In the genomic region with DNA sequence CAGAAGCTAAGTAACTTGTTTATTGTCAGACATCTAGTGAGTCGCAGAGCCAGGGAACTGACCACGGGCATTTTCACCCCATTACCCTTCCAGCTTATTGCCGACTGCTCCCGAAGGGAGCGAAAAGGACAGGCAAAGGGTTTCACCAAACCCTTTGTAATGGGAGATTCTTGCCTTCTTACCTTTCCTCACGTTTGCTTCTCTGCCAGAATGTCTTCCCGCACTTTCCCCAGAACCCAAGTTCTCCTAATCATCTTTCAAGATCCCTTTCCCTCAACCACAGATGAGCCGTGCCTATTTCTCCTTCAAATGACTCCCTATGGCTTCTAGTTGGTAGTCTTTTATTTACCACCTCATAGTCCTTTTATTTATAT, we compare ENCODE assay signal across 8 cellular contexts. TPM values are rescaled to one million over a fixed set of nuclear protein-coding genes. Genes with fewer than 3 reads are reported as not detected.
A peak's percentile ranks its signal among the peaks of the same experiment; 100 is the strongest.
DNase-seq lines count a peak whose midpoint lies in the region; ATAC-seq, FAIRE-seq and TF ChIP-seq lines count a peak whose summit lies in the region.

No MANE protein-coding gene starts in this region.

- peaks cover 2 to 8% (median 5%) of the 10 kb centered on the region in 4 donors for H3K36me3 ChIP-seq in right lobe of liver

- H3K27ac ChIP-seq in A549 = peak overlapping the region; percentile 98 to 100
- peak overlapping the region; percentile 52 to 81 (median 63) for H3K27ac ChIP-seq in right lobe of liver

- TF ChIP-seq EP300 in A549 (IDR thresholded peaks at IDR 0.05) = no peak

- no peak for FAIRE-seq in A549 (lab: Jason Lieb, UNC)

- H3K9me3 ChIP-seq in A549 = no peaks in the 10 kb centered on the region
- H3K9me3 ChIP-seq in right lobe of liver = no peaks in the 10 kb centered on the region

- TF ChIP-seq POLR2A in A549 (IDR thresholded peaks at IDR 0.05; ENCODE audit: low read length) (no peak), right lobe of liver (IDR thresholded peaks at IDR 0.05) (no peak)

- peaks cover 8% of the 10 kb centered on the region for H3K27me3 Mint-ChIP-seq in HFFc6 (ENCODE audit: insufficient read depth)
- H3K27me3 Mint-ChIP-seq in type B pancreatic cell = no peaks in the 10 kb centered on the region

- peak overlapping the region; percentile 88 for H3K4me2 ChIP-seq in A549

- H3K36me3 Mint-ChIP-seq in HFFc6 (ENCODE audit: low read depth) (peaks cover 50% of the 10 kb centered on the region), type B pancreatic cell (peaks cover 16% of the 10 kb centered on the region)

- CTCF ChIA-PET in A549 (lab: Yijun Ruan, JAX) = interaction anchor here (1.3 kb wide), 1 partner anchor 78 kb away, joined by 4 read pairs; no protein-coding TSS in a partner anchor

- intact Hi-C loops in right lobe of liver (cut with DNase I) = no loop called here

- no peak for DNase-seq in A549 (ENCODE audit: low read depth in 1 of 2, low spot score in 1 of 2)
- no peak for DNase-seq in HFFc6
- peak; percentile 25 for DNase-seq in astrocyte of the hippocampus (ENCODE audit: low read depth, low spot score)
- DNase-seq in right lobe of liver = no peak
- no peak for DNase-seq in type B pancreatic cell (ENCODE audit: extremely low spot score, unreplicated experiment)
- no peak for DNase-seq in NCI-H187 (lab: John Stamatoyannopoulos, UW)
- no peak for DNase-seq in NCI-H774 (lab: John Stamatoyannopoulos, UW)

- ATAC-seq in A549 (0 out of 6 replicates have a peak, but pooled peaks of 1 of the 2 experiments have one; percentile 5), right lobe of liver (peak in 1 of 4 donors; percentile 4), GM18520 (IDR thresholded peaks at IDR 0.05; ENCODE audit: unreplicated experiment) (no peak)

- H3K4me3 ChIP-seq in A549 (peak overlapping the region; percentile 98), right lobe of liver (peak overlapping the region; percentile 90 to 94 (median 93))

- no peak for TF ChIP-seq RAD21 in A549 (conservative IDR thresholded peaks at IDR 0.05 in 1 of 2, IDR thresholded peaks at IDR 0.05 in 1 of 2)

- no peak for TF ChIP-seq CTCF in A549 (IDR thresholded peaks at IDR 0.05)
- TF ChIP-seq CTCF in HFFc6 (IDR thresholded peaks at IDR 0.05) = no peak
- no peak for TF ChIP-seq CTCF in right lobe of liver (IDR thresholded peaks at IDR 0.05)
- TF ChIP-seq CTCF in type B pancreatic cell (conservative IDR thresholded peaks at IDR 0.05) = no peak

- H3K4me1 ChIP-seq in A549 (peaks cover 27% of the 10 kb centered on the region; the same call in 2 of the 3 replicates), right lobe of liver (peaks cover 0 to 26% (median 6%) of the 10 kb centered on the region in 4 donors)

- H3K4me3 Mint-ChIP-seq in HFFc6 = peak overlapping the region; percentile 100
- H3K4me3 Mint-ChIP-seq in type B pancreatic cell = peak overlapping the region; percentile 99

- POLR2A ChIA-PET in A549 (lab: Yijun Ruan, JAX) = interaction anchor here (0.9 to 3.7 kb wide), 6 partner anchors 32 to 511 kb away, joined by 3 to 33 read pairs (median 6); a partner anchor contains a TSS

- WGBS in A549 (ENCODE audit: missing lambda C conversion rate) = 1% methylated on average over 8 of the region's 8 CpGs
- 0% methylated on average over 8 of the region's 8 CpGs for WGBS in right lobe of liver (ENCODE audit: insufficient coverage, low coverage, low lambda C conversion rate, missing lambda C conversion rate)

- peaks cover 5% of the 10 kb centered on the region for H3K9me3 Mint-ChIP-seq in HFFc6
- no peaks in the 10 kb centered on the region for H3K9me3 Mint-ChIP-seq in type B pancreatic cell

- H3K27me3 ChIP-seq in right lobe of liver = no peaks in the 10 kb centered on the region

- H3K27ac Mint-ChIP-seq in HFFc6 (peak overlapping the region; percentile 100), type B pancreatic cell (peak overlapping the region; percentile 100)

- peaks cover 37% of the 10 kb centered on the region for H3K4me1 Mint-ChIP-seq in HFFc6 (ENCODE audit: low read depth)
- H3K4me1 Mint-ChIP-seq in type B pancreatic cell (ENCODE audit: unreplicated experiment) = peaks cover 32% of the 10 kb centered on the region

TF ChIP-seq in A549, 52 proteins besides CTCF, POLR2A, EP300 and RAD21:
- no peak for TF ChIP-seq RFX5 (IDR thresholded peaks at IDR 0.05)
- TF ChIP-seq JUNB (IDR thresholded peaks at IDR 0.05) = no peak
- TF ChIP-seq SREBF2 (IDR thresholded peaks at IDR 0.05) = no peak

RNA-seq across cellular contexts. Expression of a gene that starts 0.5 kb away (rescaled TPM):
- polyA plus RNA-seq in A549 (2011; rRNA removed) (114 and 135 TPM in 2 replicates), A549 (2017; fragmentation: RNase III; extraction: RNeasy Plus Mini Kit Qiagen cat#74134 plus additional on column Dnase treatment) (70.1 to 73.3 TPM (median 71.6 TPM) in 3 replicates)
- polyA plus RNA-seq in A549 (2012; cell fraction: cytosol; rRNA removed) = 23.0 and 24.2 TPM in 2 replicates
- 19.9 and 39.4 TPM in 2 replicates for polyA plus RNA-seq in A549 (2012; cell fraction: nucleus; rRNA removed)
- polyA minus RNA-seq in A549 (2011; rRNA and poly(A)+ RNA removed) = 79.9 and 97.2 TPM in 2 replicates
- total RNA-seq in HFFc6 (2021; fragmentation: NEBNext Ultra II Directional; extraction: Animal tissue kit (Norgen Biotek cat#: 25700)) = 100 to 1,000 TPM; 152 to 180 (median 166) TPM
- total RNA-seq in right lobe of liver (10 to 100 TPM; 41.3 to 54.8 (median 46.6) TPM), type B pancreatic cell (ENCODE audit: low replicate concordance) (87.3 and 108 TPM in 2 replicates)

RNA-seq across cellular contexts. Expression of a gene that starts 30.8 kb away (rescaled TPM):
- polyA plus RNA-seq in A549 (2011; rRNA removed) (185 and 227 TPM in 2 replicates), A549 (2017; fragmentation: RNase III; extraction: RNeasy Plus Mini Kit Qiagen cat#74134 plus additional on column Dnase treatment) (154 to 167 TPM (median 156 TPM) in 3 replicates)
- polyA plus RNA-seq in A549 (2012; cell fraction: cytosol; rRNA removed) = 82.8 and 92.9 TPM in 2 replicates
- 49.2 and 84.4 TPM in 2 replicates for polyA plus RNA-seq in A549 (2012; cell fraction: nucleus; rRNA removed)
- 49.3 and 53.2 TPM in 2 replicates for polyA minus RNA-seq in A549 (2011; rRNA and poly(A)+ RNA removed)
- 100 to 1,000 TPM; 136 to 177 (median 168) TPM for total RNA-seq in HFFc6 (2021; fragmentation: NEBNext Ultra II Directional; extraction: Animal tissue kit (Norgen Biotek cat#: 25700))
- total RNA-seq in right lobe of liver (10 to 100 TPM; 39.8 to 77.5 (median 54.2) TPM), type B pancreatic cell (ENCODE audit: low replicate concordance) (92.8 and 157 TPM in 2 replicates)

RNA-seq across cellular contexts. Expression of a gene that starts 31.5 kb away (rescaled TPM):
- polyA plus RNA-seq in A549 (2011; rRNA removed) = 25.4 and 26.7 TPM in 2 replicates
- polyA plus RNA-seq in A549 (2012; cell fraction: cytosol; rRNA removed) = 8.1 and 8.3 TPM in 2 replicates
- 5.3 and 7.5 TPM in 2 replicates for polyA plus RNA-seq in A549 (2012; cell fraction: nucleus; rRNA removed)
- 22.2 to 23.6 TPM (median 22.8 TPM) in 3 replicates for polyA plus RNA-seq in A549 (2017; fragmentation: RNase III; extraction: RNeasy Plus Mini Kit Qiagen cat#74134 plus additional on column Dnase treatment)
- polyA minus RNA-seq in A549 (2011; rRNA and poly(A)+ RNA removed) = 6.8 and 12.8 TPM in 2 replicates
- 10 to 100 TPM; 19.3 to 26.3 (median 22.3) TPM for total RNA-seq in HFFc6 (2021; fragmentation: NEBNext Ultra II Directional; extraction: Animal tissue kit (Norgen Biotek cat#: 25700))
- 1 to 10 TPM; 4.4 to 8.5 (median 7.1) TPM for total RNA-seq in right lobe of liver
- 20.6 and 37.8 TPM in 2 replicates for total RNA-seq in type B pancreatic cell (ENCODE audit: low replicate concordance)

RNA-seq across cellular contexts. Expression of a gene that starts 38.7 kb away (rescaled TPM):
- polyA plus RNA-seq in A549 (2011; rRNA removed) (0.08 and 0.09 TPM in 2 replicates), A549 (2017; fragmentation: RNase III; extraction: RNeasy Plus Mini Kit Qiagen cat#74134 plus additional on column Dnase treatment) (not detected in 3 replicates)
- 0.03 and 0.05 TPM in 2 replicates for polyA plus RNA-seq in A549 (2012; cell fraction: cytosol; rRNA removed)
- 0.08 TPM in 1 of 2 replicates, not detected in the other for polyA plus RNA-seq in A549 (2012; cell fraction: nucleus; rRNA removed)
- polyA minus RNA-seq in A549 (2011; rRNA and poly(A)+ RNA removed) = not detected in 2 replicates
- under 1 TPM in 4 of 6 experiments, not detected in 2; 0.07 to 0.18 (median 0.12) TPM for total RNA-seq in HFFc6 (2021; fragmentation: NEBNext Ultra II Directional; extraction: Animal tissue kit (Norgen Biotek cat#: 25700))
- total RNA-seq in right lobe of liver (under 1 TPM in 1 of 6 experiments, not detected in 5; 0.19 TPM), type B pancreatic cell (ENCODE audit: low replicate concordance) (0.74 and 1.1 TPM in 2 replicates)
